1 cellular context compared by ENCODE assay signal in genomic region chr15:63506537-63507035, GRCh38.
TF ChIP-seq lines count a peak whose summit lies in the region.

No MANE protein-coding gene starts in this region.

TF ChIP-seq in HepG2, 621 proteins besides CTCF, POLR2A, EP300 and RAD21:
- TF ChIP-seq, protein P1, sequence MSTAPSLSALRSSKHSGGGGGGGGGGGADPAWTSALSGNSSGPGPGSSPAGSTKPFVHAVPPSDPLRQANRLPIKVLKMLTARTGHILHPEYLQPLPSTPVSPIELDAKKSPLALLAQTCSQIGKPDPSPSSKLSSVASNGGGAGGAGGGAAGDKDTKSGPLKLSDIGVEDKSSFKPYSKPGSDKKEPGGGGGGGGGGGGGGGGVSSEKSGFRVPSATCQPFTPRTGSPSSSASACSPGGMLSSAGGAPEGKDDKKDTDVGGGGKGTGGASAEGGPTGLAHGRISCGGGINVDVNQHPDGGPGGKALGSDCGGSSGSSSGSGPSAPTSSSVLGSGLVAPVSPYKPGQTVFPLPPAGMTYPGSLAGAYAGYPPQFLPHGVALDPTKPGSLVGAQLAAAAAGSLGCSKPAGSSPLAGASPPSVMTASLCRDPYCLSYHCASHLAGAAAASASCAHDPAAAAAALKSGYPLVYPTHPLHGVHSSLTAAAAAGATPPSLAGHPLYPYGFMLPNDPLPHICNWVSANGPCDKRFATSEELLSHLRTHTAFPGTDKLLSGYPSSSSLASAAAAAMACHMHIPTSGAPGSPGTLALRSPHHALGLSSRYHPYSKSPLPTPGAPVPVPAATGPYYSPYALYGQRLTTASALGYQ (CRISPR knock-in tag; IDR thresholded peaks at IDR 0.05), result no peak
- no peak for TF ChIP-seq SOX6 (IDR thresholded peaks at IDR 0.05)
- TF ChIP-seq SOX6 (CRISPR knock-in tag; IDR thresholded peaks at IDR 0.05), result 0 out of 2 replicates have a peak, but pooled peaks have one; percentile 19
- TF ChIP-seq ZNF331 (CRISPR knock-in tag; IDR thresholded peaks at IDR 0.05), result 0 out of 2 replicates have a peak, but pooled peaks have one; percentile 28
- TF ChIP-seq CEBPG (CRISPR knock-in tag; IDR thresholded peaks at IDR 0.05), result peak; percentile 84
- TF ChIP-seq ZNF629 (CRISPR knock-in tag; conservative IDR thresholded peaks at IDR 0.05), result peak; percentile 56; the same call in 1 of the 2 replicates
- no peak for TF ChIP-seq ZBTB1 (CRISPR knock-in tag; IDR thresholded peaks at IDR 0.05; ENCODE audit: borderline replicate concordance)
- peak; percentile 92 for TF ChIP-seq CEBPB (IDR thresholded peaks at IDR 0.05; ENCODE audit: borderline replicate concordance, low read depth, low read length)
- 0 out of 2 replicates have a peak, but pooled peaks have one; percentile 39 for TF ChIP-seq HDAC1 (CRISPR knock-in tag; IDR thresholded peaks at IDR 0.05)
- peak; percentile 18; the same call in 1 of the 2 replicates for TF ChIP-seq ARID5B (CRISPR knock-in tag; IDR thresholded peaks at IDR 0.05)
- TF ChIP-seq PHF21A (CRISPR knock-in tag; IDR thresholded peaks at IDR 0.05), result 0 out of 2 replicates have a peak, but pooled peaks have one; percentile 45
- no peak for TF ChIP-seq ARID3A (IDR thresholded peaks at IDR 0.05; ENCODE audit: low read depth, low read length)
- peak; percentile 17; the same call in 1 of the 2 replicates for TF ChIP-seq SAP130 (CRISPR knock-in tag; IDR thresholded peaks at IDR 0.05; ENCODE audit: low read depth)
- peak; percentile 34; the same call in 1 of the 2 replicates for TF ChIP-seq GATAD2A (CRISPR knock-in tag; IDR thresholded peaks at IDR 0.05)
- TF ChIP-seq MAF1 (CRISPR knock-in tag; IDR thresholded peaks at IDR 0.05; ENCODE audit: borderline replicate concordance), result no peak
- peak; percentile 69 for TF ChIP-seq ZNF652 (CRISPR knock-in tag; IDR thresholded peaks at IDR 0.05; ENCODE audit: borderline replicate concordance, low read depth)
- TF ChIP-seq HNRNPL (IDR thresholded peaks at IDR 0.05; ENCODE audit: low read depth, low read length), result no peak
- 0 out of 2 replicates have a peak, but pooled peaks have one; percentile 25 for TF ChIP-seq ZNF670 (CRISPR knock-in tag; IDR thresholded peaks at IDR 0.05; ENCODE audit: borderline replicate concordance)
- 0 out of 2 replicates have a peak, but pooled peaks have one; percentile 30 for TF ChIP-seq ZFX (CRISPR knock-in tag; IDR thresholded peaks at IDR 0.05; ENCODE audit: low read depth)
- TF ChIP-seq ELF1 (CRISPR knock-in tag; IDR thresholded peaks at IDR 0.05), result no peak
- TF ChIP-seq KMT2A (CRISPR knock-in tag; IDR thresholded peaks at IDR 0.05), result no peak
- no peak for TF ChIP-seq KDM4B (CRISPR knock-in tag; IDR thresholded peaks at IDR 0.05)
